In the genomic region with DNA sequence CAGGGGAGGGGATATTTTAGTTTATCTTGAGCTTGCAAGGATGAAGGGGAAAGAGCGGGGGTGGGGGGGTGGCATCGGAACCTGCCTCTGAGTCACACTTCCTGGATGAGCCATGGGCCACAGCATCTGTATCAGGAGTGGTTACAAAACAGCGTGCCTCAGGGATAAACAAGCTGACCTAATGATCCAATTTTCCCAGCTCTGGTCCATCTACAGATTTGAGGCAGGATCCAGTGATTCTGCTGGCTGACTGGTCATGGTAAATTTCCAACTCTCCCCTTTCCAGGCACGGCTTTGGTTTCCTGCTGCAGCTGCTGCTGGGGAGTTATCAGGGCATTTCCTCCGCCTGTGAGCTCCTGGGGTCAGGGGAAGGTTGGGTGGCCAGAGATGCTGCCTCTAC, we compare ENCODE assay signal across 1 cellular context.
A peak's percentile ranks its signal among the peaks of the same experiment; 100 is the strongest.
TF ChIP-seq lines count a peak whose summit lies in the region.

No MANE protein-coding gene starts in this region.

TF ChIP-seq in K562, 482 proteins besides CTCF, POLR2A, EP300 and RAD21 (continued from another document):
- TF ChIP-seq, protein P1, sequence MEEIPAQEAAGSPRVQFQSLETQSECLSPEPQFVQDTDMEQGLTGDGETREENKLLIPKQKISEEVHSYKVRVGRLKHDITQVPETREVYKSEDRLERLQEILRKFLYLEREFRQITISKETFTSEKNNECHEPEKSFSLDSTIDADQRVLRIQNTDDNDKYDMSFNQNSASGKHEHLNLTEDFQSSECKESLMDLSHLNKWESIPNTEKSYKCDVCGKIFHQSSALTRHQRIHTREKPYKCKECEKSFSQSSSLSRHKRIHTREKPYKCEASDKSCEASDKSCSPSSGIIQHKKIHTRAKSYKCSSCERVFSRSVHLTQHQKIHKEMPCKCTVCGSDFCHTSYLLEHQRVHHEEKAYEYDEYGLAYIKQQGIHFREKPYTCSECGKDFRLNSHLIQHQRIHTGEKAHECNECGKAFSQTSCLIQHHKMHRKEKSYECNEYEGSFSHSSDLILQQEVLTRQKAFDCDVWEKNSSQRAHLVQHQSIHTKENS (CRISPR knock-in tag; IDR thresholded peaks at IDR 0.05): no peak
- TF ChIP-seq, protein P2, sequence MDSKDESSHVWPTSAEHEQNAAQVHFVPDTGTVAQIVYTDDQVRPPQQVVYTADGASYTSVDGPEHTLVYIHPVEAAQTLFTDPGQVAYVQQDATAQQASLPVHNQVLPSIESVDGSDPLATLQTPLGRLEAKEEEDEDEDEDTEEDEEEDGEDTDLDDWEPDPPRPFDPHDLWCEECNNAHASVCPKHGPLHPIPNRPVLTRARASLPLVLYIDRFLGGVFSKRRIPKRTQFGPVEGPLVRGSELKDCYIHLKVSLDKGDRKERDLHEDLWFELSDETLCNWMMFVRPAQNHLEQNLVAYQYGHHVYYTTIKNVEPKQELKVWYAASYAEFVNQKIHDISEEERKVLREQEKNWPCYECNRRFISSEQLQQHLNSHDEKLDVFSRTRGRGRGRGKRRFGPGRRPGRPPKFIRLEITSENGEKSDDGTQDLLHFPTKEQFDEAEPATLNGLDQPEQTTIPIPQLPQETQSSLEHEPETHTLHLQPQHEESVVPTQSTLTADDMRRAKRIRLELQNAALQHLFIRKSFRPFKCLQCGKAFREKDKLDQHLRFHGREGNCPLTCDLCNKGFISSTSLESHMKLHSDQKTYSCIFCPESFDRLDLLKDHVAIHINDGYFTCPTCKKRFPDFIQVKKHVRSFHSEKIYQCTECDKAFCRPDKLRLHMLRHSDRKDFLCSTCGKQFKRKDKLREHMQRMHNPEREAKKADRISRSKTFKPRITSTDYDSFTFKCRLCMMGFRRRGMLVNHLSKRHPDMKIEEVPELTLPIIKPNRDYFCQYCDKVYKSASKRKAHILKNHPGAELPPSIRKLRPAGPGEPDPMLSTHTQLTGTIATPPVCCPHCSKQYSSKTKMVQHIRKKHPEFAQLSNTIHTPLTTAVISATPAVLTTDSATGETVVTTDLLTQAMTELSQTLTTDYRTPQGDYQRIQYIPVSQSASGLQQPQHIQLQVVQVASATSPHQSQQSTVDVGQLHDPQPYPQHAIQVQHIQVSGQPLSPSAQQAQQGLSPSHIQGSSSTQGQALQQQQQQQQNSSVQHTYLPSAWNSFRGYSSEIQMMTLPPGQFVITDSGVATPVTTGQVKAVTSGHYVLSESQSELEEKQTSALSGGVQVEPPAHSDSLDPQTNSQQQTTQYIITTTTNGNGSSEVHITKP (IDR thresholded peaks at IDR 0.05; ENCODE audit: partially characterized antibody): peak; percentile 20
- 0 out of 2 replicates have a peak, but pooled peaks have one; percentile 22 for TF ChIP-seq RNF2 (IDR thresholded peaks at IDR 0.05)
- TF ChIP-seq, protein P3, sequence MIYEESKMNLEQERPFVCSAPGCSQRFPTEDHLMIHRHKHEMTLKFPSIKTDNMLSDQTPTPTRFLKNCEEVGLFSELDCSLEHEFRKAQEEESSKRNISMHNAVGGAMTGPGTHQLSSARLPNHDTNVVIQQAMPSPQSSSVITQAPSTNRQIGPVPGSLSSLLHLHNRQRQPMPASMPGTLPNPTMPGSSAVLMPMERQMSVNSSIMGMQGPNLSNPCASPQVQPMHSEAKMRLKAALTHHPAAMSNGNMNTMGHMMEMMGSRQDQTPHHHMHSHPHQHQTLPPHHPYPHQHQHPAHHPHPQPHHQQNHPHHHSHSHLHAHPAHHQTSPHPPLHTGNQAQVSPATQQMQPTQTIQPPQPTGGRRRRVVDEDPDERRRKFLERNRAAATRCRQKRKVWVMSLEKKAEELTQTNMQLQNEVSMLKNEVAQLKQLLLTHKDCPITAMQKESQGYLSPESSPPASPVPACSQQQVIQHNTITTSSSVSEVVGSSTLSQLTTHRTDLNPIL (CRISPR knock-in tag; IDR thresholded peaks at IDR 0.05): no peak
- no peak for TF ChIP-seq NFATC3 (IDR thresholded peaks at IDR 0.05)
- TF ChIP-seq SMARCC2 (IDR thresholded peaks at IDR 0.05; ENCODE audit: low read depth): peak; percentile 50; the same call in 1 of the 2 replicates
- no peak for TF ChIP-seq BMI1 (IDR thresholded peaks at IDR 0.05; ENCODE audit: low read length)
- peak in 1 of 2 experiments; percentile 29; a peak in 1 of 4 replicates for TF ChIP-seq TRIM24 (IDR thresholded peaks at IDR 0.05)
- TF ChIP-seq YY1 (IDR thresholded peaks at IDR 0.05; ENCODE audit: borderline replicate concordance in 1 of 3, control insufficient read depth in 1 of 3, extremely low read depth in 1 of 3, insufficient read depth in 3 of 3, insufficient read length in 1 of 3, insufficient replicate concordance in 2 of 3, low read depth in 1 of 3, low read length in 2 of 3): no peak
- no peak for TF ChIP-seq POLR2AphosphoS2 (IDR thresholded peaks at IDR 0.05; ENCODE audit: low read length)
- no peak for TF ChIP-seq ZNF583 (CRISPR knock-in tag; IDR thresholded peaks at IDR 0.05)
- peak; percentile 93 for TF ChIP-seq FOSL1 (tag; conservative IDR thresholded peaks at IDR 0.05)
- no peak for TF ChIP-seq ILK (tag; IDR thresholded peaks at IDR 0.05; ENCODE audit: borderline replicate concordance, low read depth)
- no peak for TF ChIP-seq CHCHD3 (CRISPR knock-in tag; IDR thresholded peaks at IDR 0.05)
- TF ChIP-seq, protein P4, sequence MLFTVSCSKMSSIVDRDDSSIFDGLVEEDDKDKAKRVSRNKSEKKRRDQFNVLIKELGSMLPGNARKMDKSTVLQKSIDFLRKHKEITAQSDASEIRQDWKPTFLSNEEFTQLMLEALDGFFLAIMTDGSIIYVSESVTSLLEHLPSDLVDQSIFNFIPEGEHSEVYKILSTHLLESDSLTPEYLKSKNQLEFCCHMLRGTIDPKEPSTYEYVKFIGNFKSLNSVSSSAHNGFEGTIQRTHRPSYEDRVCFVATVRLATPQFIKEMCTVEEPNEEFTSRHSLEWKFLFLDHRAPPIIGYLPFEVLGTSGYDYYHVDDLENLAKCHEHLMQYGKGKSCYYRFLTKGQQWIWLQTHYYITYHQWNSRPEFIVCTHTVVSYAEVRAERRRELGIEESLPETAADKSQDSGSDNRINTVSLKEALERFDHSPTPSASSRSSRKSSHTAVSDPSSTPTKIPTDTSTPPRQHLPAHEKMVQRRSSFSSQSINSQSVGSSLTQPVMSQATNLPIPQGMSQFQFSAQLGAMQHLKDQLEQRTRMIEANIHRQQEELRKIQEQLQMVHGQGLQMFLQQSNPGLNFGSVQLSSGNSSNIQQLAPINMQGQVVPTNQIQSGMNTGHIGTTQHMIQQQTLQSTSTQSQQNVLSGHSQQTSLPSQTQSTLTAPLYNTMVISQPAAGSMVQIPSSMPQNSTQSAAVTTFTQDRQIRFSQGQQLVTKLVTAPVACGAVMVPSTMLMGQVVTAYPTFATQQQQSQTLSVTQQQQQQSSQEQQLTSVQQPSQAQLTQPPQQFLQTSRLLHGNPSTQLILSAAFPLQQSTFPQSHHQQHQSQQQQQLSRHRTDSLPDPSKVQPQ (CRISPR knock-in tag; IDR thresholded peaks at IDR 0.05; ENCODE audit: borderline replicate concordance): no peak
- TF ChIP-seq, protein P5, sequence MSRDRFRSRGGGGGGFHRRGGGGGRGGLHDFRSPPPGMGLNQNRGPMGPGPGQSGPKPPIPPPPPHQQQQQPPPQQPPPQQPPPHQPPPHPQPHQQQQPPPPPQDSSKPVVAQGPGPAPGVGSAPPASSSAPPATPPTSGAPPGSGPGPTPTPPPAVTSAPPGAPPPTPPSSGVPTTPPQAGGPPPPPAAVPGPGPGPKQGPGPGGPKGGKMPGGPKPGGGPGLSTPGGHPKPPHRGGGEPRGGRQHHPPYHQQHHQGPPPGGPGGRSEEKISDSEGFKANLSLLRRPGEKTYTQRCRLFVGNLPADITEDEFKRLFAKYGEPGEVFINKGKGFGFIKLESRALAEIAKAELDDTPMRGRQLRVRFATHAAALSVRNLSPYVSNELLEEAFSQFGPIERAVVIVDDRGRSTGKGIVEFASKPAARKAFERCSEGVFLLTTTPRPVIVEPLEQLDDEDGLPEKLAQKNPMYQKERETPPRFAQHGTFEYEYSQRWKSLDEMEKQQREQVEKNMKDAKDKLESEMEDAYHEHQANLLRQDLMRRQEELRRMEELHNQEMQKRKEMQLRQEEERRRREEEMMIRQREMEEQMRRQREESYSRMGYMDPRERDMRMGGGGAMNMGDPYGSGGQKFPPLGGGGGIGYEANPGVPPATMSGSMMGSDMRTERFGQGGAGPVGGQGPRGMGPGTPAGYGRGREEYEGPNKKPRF (IDR thresholded peaks at IDR 0.05; ENCODE audit: low read depth, low read length): no peak
- TF ChIP-seq ARID1B (IDR thresholded peaks at IDR 0.05): peak; percentile 76
- TF ChIP-seq, protein P6, sequence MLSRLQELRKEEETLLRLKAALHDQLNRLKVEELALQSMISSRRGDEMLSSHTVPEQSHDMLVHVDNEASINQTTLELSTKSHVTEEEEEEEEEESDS (CRISPR knock-in tag; IDR thresholded peaks at IDR 0.05): no peak
- 0 out of 2 replicates have a peak, but pooled peaks have one; percentile 31 for TF ChIP-seq MBD2 (IDR thresholded peaks at IDR 0.05; ENCODE audit: borderline replicate concordance, low read depth)
- TF ChIP-seq EGR1 (conservative IDR thresholded peaks at IDR 0.05): peak; percentile 87
- TF ChIP-seq ZNF76 (CRISPR knock-in tag; IDR thresholded peaks at IDR 0.05; ENCODE audit: borderline replicate concordance): no peak
- TF ChIP-seq ZNF57 (CRISPR knock-in tag; IDR thresholded peaks at IDR 0.05): no peak
- TF ChIP-seq THRAP3 (IDR thresholded peaks at IDR 0.05; ENCODE audit: borderline replicate concordance): no peak
- no peak for TF ChIP-seq HSF4 (CRISPR knock-in tag; IDR thresholded peaks at IDR 0.05; ENCODE audit: borderline replicate concordance)
- TF ChIP-seq BACH1 (tag; IDR thresholded peaks at IDR 0.05): no peak; the same call in 1 of the 2 replicates
- TF ChIP-seq, protein P7, sequence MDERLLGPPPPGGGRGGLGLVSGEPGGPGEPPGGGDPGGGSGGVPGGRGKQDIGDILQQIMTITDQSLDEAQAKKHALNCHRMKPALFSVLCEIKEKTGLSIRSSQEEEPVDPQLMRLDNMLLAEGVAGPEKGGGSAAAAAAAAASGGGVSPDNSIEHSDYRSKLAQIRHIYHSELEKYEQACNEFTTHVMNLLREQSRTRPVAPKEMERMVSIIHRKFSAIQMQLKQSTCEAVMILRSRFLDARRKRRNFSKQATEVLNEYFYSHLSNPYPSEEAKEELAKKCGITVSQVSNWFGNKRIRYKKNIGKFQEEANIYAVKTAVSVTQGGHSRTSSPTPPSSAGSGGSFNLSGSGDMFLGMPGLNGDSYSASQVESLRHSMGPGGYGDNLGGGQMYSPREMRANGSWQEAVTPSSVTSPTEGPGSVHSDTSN (CRISPR knock-in tag; IDR thresholded peaks at IDR 0.05; ENCODE audit: low read depth): no peak
- TF ChIP-seq, protein P7 (tag; conservative IDR thresholded peaks at IDR 0.05; ENCODE audit: low read depth): no peak
- TF ChIP-seq ETV6 (IDR thresholded peaks at IDR 0.05; ENCODE audit: borderline replicate concordance in 1 of 2, low read depth in 2 of 2, low read length in 1 of 2): peak; percentile 51 to 59; a peak in 2 of 4 replicates
- TF ChIP-seq ETV6 (CRISPR knock-in tag; IDR thresholded peaks at IDR 0.05; ENCODE audit: borderline replicate concordance): no peak
- TF ChIP-seq, protein P8, sequence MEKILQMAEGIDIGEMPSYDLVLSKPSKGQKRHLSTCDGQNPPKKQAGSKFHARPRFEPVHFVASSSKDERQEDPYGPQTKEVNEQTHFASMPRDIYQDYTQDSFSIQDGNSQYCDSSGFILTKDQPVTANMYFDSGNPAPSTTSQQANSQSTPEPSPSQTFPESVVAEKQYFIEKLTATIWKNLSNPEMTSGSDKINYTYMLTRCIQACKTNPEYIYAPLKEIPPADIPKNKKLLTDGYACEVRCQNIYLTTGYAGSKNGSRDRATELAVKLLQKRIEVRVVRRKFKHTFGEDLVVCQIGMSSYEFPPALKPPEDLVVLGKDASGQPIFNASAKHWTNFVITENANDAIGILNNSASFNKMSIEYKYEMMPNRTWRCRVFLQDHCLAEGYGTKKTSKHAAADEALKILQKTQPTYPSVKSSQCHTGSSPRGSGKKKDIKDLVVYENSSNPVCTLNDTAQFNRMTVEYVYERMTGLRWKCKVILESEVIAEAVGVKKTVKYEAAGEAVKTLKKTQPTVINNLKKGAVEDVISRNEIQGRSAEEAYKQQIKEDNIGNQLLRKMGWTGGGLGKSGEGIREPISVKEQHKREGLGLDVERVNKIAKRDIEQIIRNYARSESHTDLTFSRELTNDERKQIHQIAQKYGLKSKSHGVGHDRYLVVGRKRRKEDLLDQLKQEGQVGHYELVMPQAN (IDR thresholded peaks at IDR 0.05; ENCODE audit: borderline replicate concordance): no peak
- no peak for TF ChIP-seq ZNF324 (CRISPR knock-in tag; IDR thresholded peaks at IDR 0.05)
